Comparison of ENCODE assay signal across 6 cellular contexts in genomic region chr19:14434157-14434501, GRCh38.
A peak's percentile ranks its signal among the peaks of the same experiment; 100 is the strongest.
DNase-seq lines count a peak whose midpoint lies in the region; ATAC-seq and TF ChIP-seq lines count a peak whose summit lies in the region.

No MANE protein-coding gene starts in this region.

- H3K36me3 ChIP-seq in adipocyte (ENCODE audit: control insufficient read depth, insufficient read depth, low read length, severe bottlenecking) (no peaks in the 10 kb centered on the region), muscle layer of colon (ENCODE audit: insufficient read depth, low read length) (no peaks in the 10 kb centered on the region)

- H3K9me3 ChIP-seq in adipocyte (ENCODE audit: control insufficient read depth, low read length) (no peaks in the 10 kb centered on the region), muscle layer of colon (ENCODE audit: low read length) (no peaks in the 10 kb centered on the region)

- peak overlapping the region; percentile 88 for H3K9ac ChIP-seq in adipocyte (ENCODE audit: low read length)
- H3K9ac ChIP-seq in muscle layer of colon (ENCODE audit: low read length), result peak overlapping the region; percentile 57

- H3K27ac ChIP-seq in HL-60 (replicated peaks) (peak overlapping the region; percentile 48), muscle layer of colon (ENCODE audit: low read depth, low read length) (peak overlapping the region; percentile 81)

- H3K4me3 ChIP-seq in HL-60 (replicated peaks; ENCODE audit: insufficient read depth, low read length), result peak overlapping the region; percentile 77
- peak overlapping the region; percentile 86 for H3K4me3 ChIP-seq in adipocyte (ENCODE audit: low read length)
- H3K4me3 ChIP-seq in muscle layer of colon (ENCODE audit: low read depth in 1 of 2, low read length in 2 of 2), result peak overlapping the region; percentile 64 to 85

- peak in 1 of 2 experiments; percentile 23 for DNase-seq in HL-60 (ENCODE audit: low read depth in 1 of 2, low spot score in 1 of 2)
- peak; percentile 12 for DNase-seq in adipocyte (ENCODE audit: low read depth)
- no peak for DNase-seq in NCI-H2081 (lab: John Stamatoyannopoulos, UW)

- no peak for TF ChIP-seq CTCF in HL-60 (IDR thresholded peaks at IDR 0.05; ENCODE audit: insufficient read depth, low read length)

- peaks cover 22% of the 10 kb centered on the region for H3K4me1 ChIP-seq in adipocyte (ENCODE audit: control insufficient read depth, insufficient read depth, low read length)
- H3K4me1 ChIP-seq in muscle layer of colon (ENCODE audit: insufficient read depth, low read length), result peaks cover 18% of the 10 kb centered on the region

- ATAC-seq in GM18511 (IDR thresholded peaks at IDR 0.05; ENCODE audit: unreplicated experiment) (no peak), GM18861 (IDR thresholded peaks at IDR 0.05; ENCODE audit: unreplicated experiment) (no peak)

- H3K27me3 ChIP-seq in HL-60 (ENCODE audit: insufficient read depth, poor library complexity, severe bottlenecking), result no peaks in the 10 kb centered on the region
- H3K27me3 ChIP-seq in adipocyte (replicated peaks; ENCODE audit: control insufficient read depth, insufficient read depth, low read length), result peaks cover 2% of the 10 kb centered on the region
- H3K27me3 ChIP-seq in muscle layer of colon (ENCODE audit: control insufficient read depth in 1 of 2, insufficient read depth in 2 of 2, low read length in 2 of 2), result no peaks in the 10 kb centered on the region
